9 cellular contexts compared by ENCODE assay signal in genomic region chr1:204348722-204349121, GRCh38. TPM values are rescaled to one million over a fixed set of nuclear protein-coding genes. Genes with fewer than 3 reads are reported as not detected.
DNase-seq lines count a peak whose midpoint lies in the region; ATAC-seq, FAIRE-seq and TF ChIP-seq lines count a peak whose summit lies in the region.
"Had no signal": no experiment of that assay in that cellular context is flagged by ENCODE, and none has a peak within 500 bp of the region (broad histone marks: within the 10 kb centered on the region; RNA-seq: fewer than 3 reads in every experiment).

No MANE protein-coding gene starts in this region.

- intact Hi-C loops in endothelial cell of umbilical vein (cut with micrococcal nuclease), result no loop called here
- intact Hi-C loops in mucosa of descending colon (cut with DNase I, micrococcal nuclease), result no loop called here
- intact Hi-C loops in vagina (cut with DNase I), result no loop called here

- H3K36me3 ChIP-seq in endothelial cell of umbilical vein (ENCODE audit: control insufficient read depth in 2 of 2, extremely low read depth in 1 of 2, insufficient read depth in 2 of 2, low read length in 2 of 2), result no peaks in the 10 kb centered on the region
- H3K36me3 ChIP-seq in mucosa of descending colon (ENCODE audit: low read depth), result no peaks in the 10 kb centered on the region
- H3K36me3 ChIP-seq in vagina, result no peaks in the 10 kb centered on the region

- POLR2A ChIA-PET in endothelial cell of umbilical vein (lab: Charles Lee), result no interaction called here

- peak; percentile 75 for ATAC-seq in mucosa of descending colon
- no peak for ATAC-seq in HG03432 (IDR thresholded peaks at IDR 0.05; ENCODE audit: unreplicated experiment)
- no peak for ATAC-seq in HG02852 (IDR thresholded peaks at IDR 0.05; ENCODE audit: unreplicated experiment)
- ATAC-seq: T-cell had no signal

- no peak overlapping the region for H3K4me3 ChIP-seq in endothelial cell of umbilical vein (replicated peaks in 1 of 3; ENCODE audit: insufficient read depth in 1 of 3, low read depth in 1 of 3, low read length in 3 of 3)
- H3K4me3 ChIP-seq in mucosa of descending colon, result no peak overlapping the region
- no peak overlapping the region for H3K4me3 ChIP-seq in vagina

- H3K4me2 ChIP-seq in endothelial cell of umbilical vein (ENCODE audit: insufficient read depth, low read length), result no peak overlapping the region

- H3K9me3 ChIP-seq in endothelial cell of umbilical vein (replicated peaks; ENCODE audit: control insufficient read depth, insufficient read depth, low read length) (no peaks in the 10 kb centered on the region), mucosa of descending colon (no peaks in the 10 kb centered on the region), vagina (no peaks in the 10 kb centered on the region)

- H3K4me1 ChIP-seq in endothelial cell of umbilical vein (ENCODE audit: control insufficient read depth, extremely low read depth, insufficient read depth, low read length) (peaks cover 4% of the 10 kb centered on the region), mucosa of descending colon (ENCODE audit: low read depth) (peaks cover 58% of the 10 kb centered on the region), vagina (peaks cover 36% of the 10 kb centered on the region)

- CTCF ChIA-PET in endothelial cell of umbilical vein (lab: Charles Lee), result interaction anchor here (0.7 to 2.2 kb wide), 3 partner anchors 11 to 90 kb away, joined by 3 to 10 read pairs (median 3); partner anchors contain the start of gene PLEKHA6

- H4K20me1 ChIP-seq in endothelial cell of umbilical vein (replicated peaks; ENCODE audit: control insufficient read depth, extremely low read depth, insufficient read depth, low read length), result no peaks in the 10 kb centered on the region

- dilution Hi-C loops in endothelial cell of umbilical vein (cut with MboI; ENCODE audit: extremely low pct_ligation_motif_present, low sequenced_read_pairs), result loop anchor here (25.0 kb wide), 1 partner anchor 186 kb away; the partner anchor contains the start of genes ETNK2 and REN

- H3K9me1 ChIP-seq in endothelial cell of umbilical vein (replicated peaks; ENCODE audit: control insufficient read depth, extremely low read depth, insufficient read depth, low read length), result no peaks in the 10 kb centered on the region

- H2AFZ ChIP-seq in endothelial cell of umbilical vein (ENCODE audit: low read depth, low read length), result no peak overlapping the region

- H3K27ac ChIP-seq in endothelial cell of umbilical vein (ENCODE audit: insufficient read depth, low read depth, low read length) (no peak overlapping the region), vagina (peak overlapping the region; percentile 68)

- TF ChIP-seq CTCF in endothelial cell of umbilical vein (IDR thresholded peaks at IDR 0.05; ENCODE audit: extremely low read depth in 1 of 2, insufficient read depth in 1 of 2, low read depth in 1 of 2, low read length in 2 of 2) (no peak), mucosa of descending colon (IDR thresholded peaks at IDR 0.05) (no peak), vagina (IDR thresholded peaks at IDR 0.05) (no peak)

- DNase-seq in NCI-H524 (lab: John Stamatoyannopoulos, UW) (peak; percentile 18 to 71), NCI-H524 treated with DMSO at 0.1 percent for 48 hours (lab: John Stamatoyannopoulos, UW) (no peak), endothelial cell of umbilical vein (ENCODE audit: low read depth, low spot score) (peak; percentile 35), mucosa of descending colon (peak; percentile 77 to 86 (median 81)), vagina (ENCODE audit: extremely low spot score in 2 of 2) (no peak), HPDE6-E6E7 (ENCODE audit: extremely low spot score) (no peak)
- DNase-seq: T-cell had no signal

- no TSS peak for BruUV-seq in endothelial cell of umbilical vein (replicated peaks; lab: Mats Ljungman, UMichigan)

- TF ChIP-seq POLR2A in endothelial cell of umbilical vein (IDR thresholded peaks at IDR 0.05; ENCODE audit: low read depth, low read length), result no peak
- TF ChIP-seq POLR2A in vagina (IDR thresholded peaks at IDR 0.05), result no peak

- FAIRE-seq in endothelial cell of umbilical vein (lab: Jason Lieb, UNC), result no peak

- H3K9ac ChIP-seq in endothelial cell of umbilical vein (replicated peaks; ENCODE audit: extremely low read depth, insufficient read depth, low read length), result no peak overlapping the region

- no peaks in the 10 kb centered on the region for H3K79me2 ChIP-seq in endothelial cell of umbilical vein (ENCODE audit: control insufficient read depth, insufficient read depth, low read length)

- H3K27me3 ChIP-seq in endothelial cell of umbilical vein (ENCODE audit: control insufficient read depth in 2 of 2, insufficient read depth in 2 of 2, low read length in 2 of 2) (no peaks in the 10 kb centered on the region), vagina (no peaks in the 10 kb centered on the region)

TF ChIP-seq in endothelial cell of umbilical vein, 7 proteins besides CTCF, POLR2A, EP300 and RAD21:
- TF ChIP-seq EZH2 (IDR thresholded peaks at IDR 0.05; ENCODE audit: borderline replicate concordance, low read depth, low read length, severe bottlenecking), result no peak
- no peak for TF ChIP-seq FOS (IDR thresholded peaks at IDR 0.05; ENCODE audit: borderline replicate concordance, insufficient read depth, low read length)
- TF ChIP-seq JUN (IDR thresholded peaks at IDR 0.05; ENCODE audit: borderline replicate concordance, insufficient read depth, insufficient read length, low read depth), result no peak
- no peak for TF ChIP-seq MYC (IDR thresholded peaks at IDR 0.05; ENCODE audit: low read depth, low read length)

RNA-seq across cellular contexts. Expression of gene PLEKHA6, which starts 11.0 kb away (rescaled TPM):
- total RNA-seq in endothelial cell of umbilical vein (11.5 and 15.0 TPM in 2 replicates), mucosa of descending colon (100 to 1,000 TPM in 2 of 3 donors, 10 to 100 TPM in 1; 82.4 to 154 (median 115) TPM), vagina (15.0 TPM)
- polyA plus RNA-seq in endothelial cell of umbilical vein, result 2.1 and 2.4 TPM in 2 replicates
- polyA plus RNA-seq in endothelial cell of umbilical vein (2011; cell fraction: cytosol; rRNA removed), result 2.5 and 3.3 TPM in 2 replicates
- polyA plus RNA-seq in endothelial cell of umbilical vein (2011; cell fraction: nucleus; rRNA removed), result 9.7 and 12.6 TPM in 2 replicates
- 2.6 and 4.6 TPM in 2 replicates for polyA plus RNA-seq in endothelial cell of umbilical vein (2012)
- 3.9 and 4.1 TPM in 2 replicates for polyA minus RNA-seq in endothelial cell of umbilical vein
- 8.0 TPM for polyA minus RNA-seq in endothelial cell of umbilical vein (2011; cell fraction: cytosol; rRNA and poly(A)+ RNA removed)
- 6.6 and 8.8 TPM in 2 replicates for polyA minus RNA-seq in endothelial cell of umbilical vein (2011; cell fraction: nucleus; rRNA and poly(A)+ RNA removed)

Comparison
In these comparisons a context has a peak if more than half of its experiments do, and no peak if none do; other contexts are left out.
1. DNase-seq: peak in NCI-H524 (2 of 2), endothelial cell of umbilical vein (single experiment) and mucosa of descending colon (3 of 3); none in NCI-H524 treated with DMSO at 0.1 percent for 48 hours (single experiment), vagina (0 of 2) and HPDE6-E6E7 (single experiment).